Comparison of ENCODE assay signal across 14 cellular contexts in genomic region chr7:6380310-6381095, GRCh38. TPM values are rescaled to one million over a fixed set of nuclear protein-coding genes. Genes with fewer than 3 reads are reported as not detected.
A peak's percentile ranks its signal among the peaks of the same experiment; 100 is the strongest.
DNase-seq lines count a peak whose midpoint lies in the region; ATAC-seq and TF ChIP-seq lines count a peak whose summit lies in the region.
"Had no signal": no experiment of that assay in that cellular context is flagged by ENCODE, and none has a peak within 500 bp of the region (broad histone marks: within the 10 kb centered on the region; RNA-seq: fewer than 3 reads in every experiment).

No MANE protein-coding gene starts in this region.

- DNase-seq in CD8-positive, alpha-beta T cell = no peak
- DNase-seq in Karpas-422 = no peak
- peak in 2 of 61 donors; percentile 27 to 59 for DNase-seq in caudate nucleus (lab: John Stamatoyannopoulos, UW)
- no peak for DNase-seq in trophoblast cell
- no peak for DNase-seq in MM.1S
- DNase-seq in stimulated activated naive CD4-positive, alpha-beta T cell (lab: John Stamatoyannopoulos, UW) = no peak
- DNase-seq in amniotic stem cell (lab: John Stamatoyannopoulos, UW) = no peak
- DNase-seq: amygdala; NCI-H2029 treated with DMSO at 0.1 percent for 48 hours; NK-92 treated with Interleukin-12 subunit alpha and Interleukin-12 subunit beta, amount 100 ng/mL, for 24 hours; SK-N-SH had no signal

- peak overlapping the region; percentile 55 for H3K27ac Mint-ChIP-seq in CD8-positive, alpha-beta T cell

- no peak overlapping the region for H4K12ac ChIP-seq in trophoblast cell (ENCODE audit: low read depth, low read length)

- no peak overlapping the region for H3K9ac ChIP-seq in Karpas-422 (ENCODE audit: low read length)
- no peak overlapping the region for H3K9ac ChIP-seq in trophoblast cell (ENCODE audit: low read length)
- no peak overlapping the region for H3K9ac ChIP-seq in MM.1S (ENCODE audit: low read length)
- H3K9ac ChIP-seq: SK-N-SH had no signal

- no peak overlapping the region for H3K23ac ChIP-seq in trophoblast cell (ENCODE audit: low read length)

- H3K4me1 Mint-ChIP-seq in CD8-positive, alpha-beta T cell (ENCODE audit: low read depth) = peaks cover 78% of the 10 kb centered on the region

- no CpG with 5 or more reads among the region's 3 CpGs for WGBS in trophoblast cell (ENCODE audit: extremely low coverage, insufficient coverage, insufficient read length)

- peak overlapping the region; percentile 97 for H3K4ac ChIP-seq in trophoblast cell (ENCODE audit: low read depth, low read length)

- H3K79me2 ChIP-seq in Karpas-422 (ENCODE audit: low read length) = peaks cover 99% of the 10 kb centered on the region
- H3K79me2 ChIP-seq in trophoblast cell (ENCODE audit: control insufficient read depth, insufficient read depth, low read length, poor library complexity) = peaks cover 45% of the 10 kb centered on the region
- peaks cover 100% of the 10 kb centered on the region for H3K79me2 ChIP-seq in MM.1S (ENCODE audit: low read length)

- no peak overlapping the region for H3K4me3 Mint-ChIP-seq in CD8-positive, alpha-beta T cell

- no peaks in the 10 kb centered on the region for H3K27me3 Mint-ChIP-seq in CD8-positive, alpha-beta T cell (ENCODE audit: low read depth)

- H3K9me3 ChIP-seq in CD8-positive, alpha-beta T cell (ENCODE audit: low read length) = no peaks in the 10 kb centered on the region
- H3K9me3 ChIP-seq in Karpas-422 (ENCODE audit: low read length) (no peaks in the 10 kb centered on the region), trophoblast cell (ENCODE audit: insufficient read depth, low read depth, low read length) (no peaks in the 10 kb centered on the region), MM.1S (replicated peaks; ENCODE audit: insufficient read depth, low read length) (no peaks in the 10 kb centered on the region)
- H3K9me3 ChIP-seq: SK-N-SH, thoracic aorta had no signal

- no peak overlapping the region for H3K27ac ChIP-seq in CD8-positive, alpha-beta T cell (ENCODE audit: low read depth, low read length)
- H3K27ac ChIP-seq in Karpas-422 (ENCODE audit: low read length) (no peak overlapping the region), caudate nucleus (ENCODE audit: low read depth, low read length) (peak overlapping the region; percentile 64), trophoblast cell (ENCODE audit: low read depth, low read length) (no peak overlapping the region), MM.1S (ENCODE audit: low read length) (no peak overlapping the region)

- no peak overlapping the region for H2BK5ac ChIP-seq in trophoblast cell (ENCODE audit: low read depth, low read length, poor library complexity)

- H3K18ac ChIP-seq in trophoblast cell (ENCODE audit: low read length) = no peak overlapping the region

- H3K4me2 ChIP-seq in Karpas-422 (ENCODE audit: low read depth, low read length, poor library complexity, severe bottlenecking) (peak overlapping the region; percentile 42), trophoblast cell (ENCODE audit: low read length) (no peak overlapping the region), MM.1S (ENCODE audit: low read depth, low read length) (no peak overlapping the region)
- H3K4me2 ChIP-seq: SK-N-SH had no signal

- intact Hi-C loops in CD8-positive, alpha-beta T cell (cut with DNase I, micrococcal nuclease) = no loop called here

- POLR2A ChIA-PET in CD8-positive, alpha-beta T cell (lab: Charles Lee) = interaction anchor here (1.0 kb wide), 1 partner anchor 57 kb away, joined by 3 read pairs; no protein-coding TSS in a partner anchor

- ATAC-seq in CD8-positive, alpha-beta T cell = peak; percentile 38
- no peak for ATAC-seq in HG03469 (IDR thresholded peaks at IDR 0.05; ENCODE audit: unreplicated experiment)

- TF ChIP-seq CTCF in CD8-positive, alpha-beta T cell (IDR thresholded peaks at IDR 0.05) = no peak
- TF ChIP-seq CTCF in MM.1S (IDR thresholded peaks at IDR 0.05; ENCODE audit: low read length) = no peak

- H3K27me3 ChIP-seq in CD8-positive, alpha-beta T cell (ENCODE audit: insufficient read depth, low read length) = no peaks in the 10 kb centered on the region
- H3K27me3 ChIP-seq in Karpas-422 (ENCODE audit: low read length) (no peaks in the 10 kb centered on the region), trophoblast cell (ENCODE audit: insufficient read depth, low read length) (no peaks in the 10 kb centered on the region), MM.1S (replicated peaks; ENCODE audit: insufficient read depth, low read length) (no peaks in the 10 kb centered on the region)

- H4K91ac ChIP-seq in trophoblast cell (ENCODE audit: low read depth, low read length) = no peak overlapping the region

- peaks cover 55% of the 10 kb centered on the region for H4K20me1 ChIP-seq in Karpas-422 (ENCODE audit: insufficient read depth, low read depth, low read length)
- H4K20me1 ChIP-seq in MM.1S (ENCODE audit: insufficient read depth, low read length) = peaks cover 53% of the 10 kb centered on the region

- H3K36me3 ChIP-seq in CD8-positive, alpha-beta T cell (ENCODE audit: insufficient read depth, low read length) = no peaks in the 10 kb centered on the region
- no peaks in the 10 kb centered on the region for H3K36me3 ChIP-seq in Karpas-422 (ENCODE audit: insufficient read depth, low read length)
- H3K36me3 ChIP-seq in trophoblast cell (ENCODE audit: control insufficient read depth in 1 of 2, insufficient read depth in 2 of 2, low read length in 2 of 2) = peaks cover 2 to 15% of the 10 kb centered on the region in 2 experiments
- H3K36me3 ChIP-seq in MM.1S (replicated peaks; ENCODE audit: insufficient read depth, low read length) = no peaks in the 10 kb centered on the region; the same call in 1 of the 2 replicates
- H3K36me3 ChIP-seq: thoracic aorta had no signal

- no peaks in the 10 kb centered on the region for H3K9me2 ChIP-seq in Karpas-422 (replicated peaks; ENCODE audit: insufficient read depth, low read length)
- H3K9me2 ChIP-seq in MM.1S (replicated peaks; ENCODE audit: insufficient read depth, low read length) = no peaks in the 10 kb centered on the region
- H3K9me2 ChIP-seq: SK-N-SH had no signal

- H2BK120ac ChIP-seq in trophoblast cell (ENCODE audit: insufficient read depth, low read length, poor library complexity) = no peak overlapping the region

- no peak overlapping the region for H3K14ac ChIP-seq in trophoblast cell (ENCODE audit: low read length)

- peaks cover 8% of the 10 kb centered on the region for H3K79me1 ChIP-seq in trophoblast cell (ENCODE audit: low read length)

- H2BK12ac ChIP-seq in trophoblast cell (ENCODE audit: low read length) = no peak overlapping the region

- no peak overlapping the region for H4K8ac ChIP-seq in trophoblast cell (ENCODE audit: low read depth, low read length)

- no peak overlapping the region for H2AK5ac ChIP-seq in trophoblast cell (ENCODE audit: low read length)

- no peaks in the 10 kb centered on the region for H3F3A ChIP-seq in MM.1S (ENCODE audit: insufficient read depth, low read length)

- H3K36me3 Mint-ChIP-seq in CD8-positive, alpha-beta T cell = peaks cover 21% of the 10 kb centered on the region

- H3K4me3 ChIP-seq in CD8-positive, alpha-beta T cell (ENCODE audit: low read depth, low read length) = no peak overlapping the region
- H3K4me3 ChIP-seq in Karpas-422 (ENCODE audit: low read length) = no peak overlapping the region
- H3K4me3 ChIP-seq in trophoblast cell (ENCODE audit: low read depth, low read length) = no peak overlapping the region
- H3K4me3 ChIP-seq in MM.1S (ENCODE audit: low read length) = no peak overlapping the region
- H3K4me3 ChIP-seq: lung, thoracic aorta had no signal

- H3K9me3 Mint-ChIP-seq in CD8-positive, alpha-beta T cell = no peaks in the 10 kb centered on the region

- H2AFZ ChIP-seq in Karpas-422 (ENCODE audit: low read length) (no peak overlapping the region), trophoblast cell (ENCODE audit: insufficient read depth, low read length, poor library complexity) (no peak overlapping the region), MM.1S (ENCODE audit: low read length) (no peak overlapping the region)

- CTCF ChIA-PET in CD8-positive, alpha-beta T cell (lab: Charles Lee) = interaction anchor here (0.6 kb wide), 1 partner anchor 11 kb away, joined by 4 read pairs; no protein-coding TSS in a partner anchor

- peaks cover 40% of the 10 kb centered on the region for H3K4me1 ChIP-seq in CD8-positive, alpha-beta T cell (ENCODE audit: insufficient read depth, low read length)
- H3K4me1 ChIP-seq in Karpas-422 (ENCODE audit: low read length) = peaks cover 80% of the 10 kb centered on the region
- H3K4me1 ChIP-seq in trophoblast cell (ENCODE audit: control insufficient read depth in 1 of 2, insufficient read depth in 2 of 2, low read length in 2 of 2) = peaks cover 19 to 22% of the 10 kb centered on the region in 2 experiments
- peaks cover 5% of the 10 kb centered on the region; the same call in 1 of the 2 replicates for H3K4me1 ChIP-seq in MM.1S (ENCODE audit: low read length)

RNA-seq across cellular contexts. Expression of gene RAC1, which starts 6.2 kb away (rescaled TPM):
- total RNA-seq in CD8-positive, alpha-beta T cell = 10 to 100 TPM; 70.3 to 74.8 TPM
- total RNA-seq in Karpas-422 (2014; rRNA removed; shearing (Covaris generic); ENCODE audit: low replicate concordance) = 75.1 and 91.5 TPM in 2 replicates
- polyA plus RNA-seq in trophoblast cell (2013) = 370 and 371 TPM in 2 replicates

RNA-seq across cellular contexts. Expression of gene FAM220A, which starts 31.7 kb away (rescaled TPM):
- total RNA-seq in CD8-positive, alpha-beta T cell = 1 to 10 TPM; 7.1 to 7.7 TPM
- 24.2 and 24.8 TPM in 2 replicates for total RNA-seq in Karpas-422 (2014; rRNA removed; shearing (Covaris generic); ENCODE audit: low replicate concordance)
- 19.5 and 19.8 TPM in 2 replicates for polyA plus RNA-seq in trophoblast cell (2013)
